In genomic region chr14:24734917-24735500, GRCh38 we compare ENCODE assay signal across 10 cellular contexts.
A peak's percentile ranks its signal among the peaks of the same experiment; 100 is the strongest.
DNase-seq lines count a peak whose midpoint lies in the region; ATAC-seq, FAIRE-seq and TF ChIP-seq lines count a peak whose summit lies in the region.
"Had no signal": no experiment of that assay in that cellular context is flagged by ENCODE, and none has a peak within 500 bp of the region (broad histone marks: within the 10 kb centered on the region; RNA-seq: fewer than 3 reads in every experiment).

No MANE protein-coding gene starts in this region.

- H3K4me2 ChIP-seq in PC-3 (ENCODE audit: low read length), result no peak overlapping the region

- no peaks in the 10 kb centered on the region for H3F3A ChIP-seq in PC-3 (ENCODE audit: low read length, unreplicated experiment)

- no peak for FAIRE-seq in urothelium cell line (lab: Jason Lieb, UNC)

- no peak overlapping the region for H3K4me3 ChIP-seq in PC-3 (ENCODE audit: low read length)

- intact Hi-C loops in activated CD4-positive, alpha-beta memory T cell treated with anti-CD3 and anti-CD28 coated beads for 36 hours (cut with micrococcal nuclease), result loop anchor here (2.0 kb wide), 1 partner anchor 398 kb away; no protein-coding TSS in a partner anchor
- intact Hi-C loops in PC-3 (cut with micrococcal nuclease), result no loop called here

- no peaks in the 10 kb centered on the region for H3K9me3 Mint-ChIP-seq in activated CD4-positive, alpha-beta memory T cell treated with anti-CD3 and anti-CD28 coated beads for 36 hours
- H3K9me3 Mint-ChIP-seq in activated CD4-positive, alpha-beta memory T cell treated with anti-CD3 and anti-CD28 coated beads, Interleukin-2, amount 10 ng/mL, durations not matched to agents 7 days and 5 days, result no peaks in the 10 kb centered on the region
- H3K9me3 Mint-ChIP-seq in effector memory CD8-positive, alpha-beta T cell, result no peaks in the 10 kb centered on the region
- H3K9me3 Mint-ChIP-seq: CD8-positive, alpha-beta memory T cell had no signal

- H3K9me2 ChIP-seq in PC-3 (replicated peaks; ENCODE audit: low read length), result no peaks in the 10 kb centered on the region

- POLR2A ChIA-PET in activated CD4-positive, alpha-beta memory T cell treated with anti-CD3 and anti-CD28 coated beads for 36 hours (lab: Charles Lee), result no interaction called here
- POLR2A ChIA-PET in activated CD4-positive, alpha-beta memory T cell treated with anti-CD3 and anti-CD28 coated beads, Interleukin-2, amount 10 ng/mL, durations not matched to agents 7 days and 5 days (lab: Charles Lee), result no interaction called here
- POLR2A ChIA-PET in PC-3 (lab: Charles Lee; ENCODE audit: unreplicated experiment), result no interaction called here

- H4K20me1 ChIP-seq in PC-3 (ENCODE audit: low read length), result no peaks in the 10 kb centered on the region

- no peaks in the 10 kb centered on the region for H3K79me2 ChIP-seq in PC-3 (ENCODE audit: low read length)

- H3K4me1 Mint-ChIP-seq in activated CD4-positive, alpha-beta memory T cell treated with anti-CD3 and anti-CD28 coated beads for 36 hours (ENCODE audit: low read depth), result no peaks in the 10 kb centered on the region
- no peaks in the 10 kb centered on the region for H3K4me1 Mint-ChIP-seq in activated CD4-positive, alpha-beta memory T cell treated with anti-CD3 and anti-CD28 coated beads, Interleukin-2, amount 10 ng/mL, durations not matched to agents 7 days and 5 days
- peaks cover 2 to 4% of the 10 kb centered on the region in 2 donors for H3K4me1 Mint-ChIP-seq in effector memory CD8-positive, alpha-beta T cell (ENCODE audit: low read depth in 2 of 2)

- H3K4me3 Mint-ChIP-seq in activated CD4-positive, alpha-beta memory T cell treated with anti-CD3 and anti-CD28 coated beads for 36 hours, result no peak overlapping the region
- H3K4me3 Mint-ChIP-seq in activated CD4-positive, alpha-beta memory T cell treated with anti-CD3 and anti-CD28 coated beads, Interleukin-2, amount 10 ng/mL, durations not matched to agents 7 days and 5 days, result no peak overlapping the region
- H3K4me3 Mint-ChIP-seq in effector memory CD8-positive, alpha-beta T cell, result no peak overlapping the region
- H3K4me3 Mint-ChIP-seq: CD8-positive, alpha-beta memory T cell had no signal

- H3K9me3 ChIP-seq in PC-3 (ENCODE audit: low read length), result no peaks in the 10 kb centered on the region

- H3K9ac ChIP-seq in PC-3 (ENCODE audit: low read length), result no peak overlapping the region

- peak; percentile 83 for TF ChIP-seq CTCF in PC-3 (conservative IDR thresholded peaks at IDR 0.05; ENCODE audit: low read depth, low read length)

- ATAC-seq in PC-3, result no peak
- peak; percentile 62 for ATAC-seq in effector memory CD8-positive, alpha-beta T cell (replicated peaks)
- no peak for ATAC-seq in GM21526 (IDR thresholded peaks at IDR 0.05; ENCODE audit: low FRiP score, unreplicated experiment)

- no peak overlapping the region for H3K27ac ChIP-seq in PC-3 (ENCODE audit: low read length)

- no peaks in the 10 kb centered on the region for H3K36me3 ChIP-seq in PC-3 (ENCODE audit: low read depth, low read length)

- peak; percentile 17 for DNase-seq in activated CD4-positive, alpha-beta memory T cell treated with anti-CD3 and anti-CD28 coated beads for 36 hours
- no peak for DNase-seq in activated CD4-positive, alpha-beta memory T cell treated with anti-CD3 and anti-CD28 coated beads, Interleukin-2, amount 10 ng/mL, durations not matched to agents 7 days and 5 days
- DNase-seq in M059J (ENCODE audit: low read depth) (peak; percentile 25), PC-3 (peak; percentile 58), medulla oblongata (ENCODE audit: extremely low spot score) (peak; percentile 93), urothelium cell line (ENCODE audit: low spot score) (peak; percentile 53)
- peak; percentile 29 to 34 (median 30) for DNase-seq in effector memory CD8-positive, alpha-beta T cell

- BruUV-seq in PC-3 (replicated peaks; lab: Mats Ljungman, UMichigan), result no TSS peak

- CTCF ChIA-PET in activated CD4-positive, alpha-beta memory T cell treated with anti-CD3 and anti-CD28 coated beads for 36 hours (lab: Charles Lee), result interaction anchor here (0.6 to 1.5 kb wide), 6 partner anchors 11 to 1620 kb away, joined by 3 to 5 read pairs (median 4); no protein-coding TSS in a partner anchor
- CTCF ChIA-PET in activated CD4-positive, alpha-beta memory T cell treated with anti-CD3 and anti-CD28 coated beads, Interleukin-2, amount 10 ng/mL, durations not matched to agents 7 days and 5 days (lab: Charles Lee), result interaction anchor here (1.0 to 1.1 kb wide), 2 partner anchors 25 to 398 kb away, joined by 4 to 5 read pairs; no protein-coding TSS in a partner anchor
- CTCF ChIA-PET in PC-3 (lab: Charles Lee), result no interaction called here

- H3K4me1 ChIP-seq in PC-3 (ENCODE audit: insufficient read depth, low read length), result no peaks in the 10 kb centered on the region

- no peaks in the 10 kb centered on the region for H3K36me3 Mint-ChIP-seq in activated CD4-positive, alpha-beta memory T cell treated with anti-CD3 and anti-CD28 coated beads for 36 hours
- H3K36me3 Mint-ChIP-seq in activated CD4-positive, alpha-beta memory T cell treated with anti-CD3 and anti-CD28 coated beads, Interleukin-2, amount 10 ng/mL, durations not matched to agents 7 days and 5 days (ENCODE audit: low read depth), result no peaks in the 10 kb centered on the region
- no peaks in the 10 kb centered on the region for H3K36me3 Mint-ChIP-seq in effector memory CD8-positive, alpha-beta T cell (ENCODE audit: insufficient read depth)
- H3K36me3 Mint-ChIP-seq: activated naive CD4-positive, alpha-beta T cell treated with anti-CD3 and anti-CD28 coated beads, Interleukin-2, amount 50 U/mL, for 72 hours; CD8-positive, alpha-beta memory T cell had no signal

- H3K27me3 ChIP-seq in PC-3 (ENCODE audit: low read length), result no peaks in the 10 kb centered on the region

- H3K27ac Mint-ChIP-seq in activated CD4-positive, alpha-beta memory T cell treated with anti-CD3 and anti-CD28 coated beads for 36 hours, result no peak overlapping the region
- no peak overlapping the region for H3K27ac Mint-ChIP-seq in activated CD4-positive, alpha-beta memory T cell treated with anti-CD3 and anti-CD28 coated beads, Interleukin-2, amount 10 ng/mL, durations not matched to agents 7 days and 5 days
- no peak overlapping the region for H3K27ac Mint-ChIP-seq in effector memory CD8-positive, alpha-beta T cell
- H3K27ac Mint-ChIP-seq: activated naive CD4-positive, alpha-beta T cell treated with anti-CD3 and anti-CD28 coated beads, Interleukin-2, amount 50 U/mL, for 72 hours; CD8-positive, alpha-beta memory T cell had no signal

- H2AFZ ChIP-seq in PC-3 (ENCODE audit: low read length), result no peak overlapping the region

- H3K27me3 Mint-ChIP-seq in activated CD4-positive, alpha-beta memory T cell treated with anti-CD3 and anti-CD28 coated beads for 36 hours, result no peaks in the 10 kb centered on the region
- peaks cover 7% of the 10 kb centered on the region for H3K27me3 Mint-ChIP-seq in activated CD4-positive, alpha-beta memory T cell treated with anti-CD3 and anti-CD28 coated beads, Interleukin-2, amount 10 ng/mL, durations not matched to agents 7 days and 5 days
- peaks cover 10 to 13% of the 10 kb centered on the region in 2 donors for H3K27me3 Mint-ChIP-seq in effector memory CD8-positive, alpha-beta T cell
